Comparison of ENCODE assay signal across 17 cellular contexts in the genomic region with DNA sequence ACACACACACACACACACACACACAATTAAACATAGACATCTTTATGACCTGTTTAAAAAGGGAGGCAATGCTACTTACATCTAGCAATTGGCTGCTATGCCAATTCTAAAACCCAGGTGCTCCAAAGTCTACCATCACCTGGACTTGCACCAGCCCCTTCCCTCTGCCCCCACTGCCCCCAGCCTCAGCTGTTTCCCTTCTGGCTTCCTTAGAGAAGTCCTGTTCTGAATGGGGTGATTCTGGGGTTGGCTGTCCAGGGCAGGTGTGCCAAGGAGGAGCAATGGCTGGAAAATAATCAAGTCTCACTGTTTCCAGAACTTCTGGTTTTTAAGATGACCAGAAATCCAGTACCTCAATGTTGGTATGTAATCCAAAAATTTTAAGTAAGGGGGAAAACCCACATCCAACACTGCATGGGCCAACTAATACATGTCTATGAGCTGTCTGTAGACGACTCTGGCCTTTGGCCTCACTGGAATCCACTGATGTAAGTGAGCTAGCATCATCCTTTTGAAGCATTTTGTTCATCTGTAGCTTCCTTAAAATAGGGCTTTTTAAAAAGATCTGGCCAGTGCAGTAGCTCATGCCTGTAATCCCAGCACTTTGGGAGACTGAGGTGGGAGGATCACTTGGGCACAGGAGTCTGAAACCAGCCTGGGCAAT. TPM values are rescaled to one million over a fixed set of nuclear protein-coding genes. Genes with fewer than 3 reads are reported as not detected.
A peak's percentile ranks its signal among the peaks of the same experiment; 100 is the strongest.
DNase-seq lines count a peak whose midpoint lies in the region; ATAC-seq, FAIRE-seq and TF ChIP-seq lines count a peak whose summit lies in the region.
"Had no signal": no experiment of that assay in that cellular context is flagged by ENCODE, and none has a peak within 500 bp of the region (broad histone marks: within the 10 kb centered on the region; RNA-seq: fewer than 3 reads in every experiment).

No MANE protein-coding gene starts in this region.

- H3K9me3 ChIP-seq in T-helper 17 cell (ENCODE audit: control insufficient read depth, low read length, poor library complexity, severe bottlenecking) (no peaks in the 10 kb centered on the region), HepG2 (ENCODE audit: low read length) (no peaks in the 10 kb centered on the region)
- H3K9me3 ChIP-seq: tibial nerve had no signal

- no CpG with 5 or more reads among the region's 1 CpG for WGBS in HepG2 (ENCODE audit: low lambda C conversion rate)

- H2AFZ ChIP-seq in HepG2 (ENCODE audit: low read length): no peak overlapping the region

- peaks cover 4% of the 10 kb centered on the region for H3K36me3 Mint-ChIP-seq in T-helper 17 cell (ENCODE audit: low read depth)
- H3K36me3 Mint-ChIP-seq in stimulated activated memory B cell treated with anti-CD40 and anti-IgM and Interleukin-4, amounts not matched to agents 10 μg/mL and 1 μg/mL and 100 μg/mL, for 72 hours: peaks cover 15% of the 10 kb centered on the region

- H3K4me1 Mint-ChIP-seq in T-helper 17 cell: peaks cover 28% of the 10 kb centered on the region
- H3K4me1 Mint-ChIP-seq in stimulated activated memory B cell treated with anti-CD40 and anti-IgM and Interleukin-4, amounts not matched to agents 10 μg/mL and 1 μg/mL and 100 μg/mL, for 72 hours: peaks cover 51% of the 10 kb centered on the region

- H3K27me3 ChIP-seq in HepG2 (ENCODE audit: control insufficient read depth in 1 of 2, insufficient read depth in 2 of 2, low read length in 2 of 2): no peaks in the 10 kb centered on the region; a peak in 1 of 5 replicates
- H3K27me3 ChIP-seq: brain microvascular endothelial cell, tibial nerve had no signal

- no peak overlapping the region for H3K9ac ChIP-seq in HepG2 (ENCODE audit: insufficient read depth, low read depth, low read length)

- FAIRE-seq in HepG2 (lab: Jason Lieb, UNC): no peak
- FAIRE-seq: GM18507 had no signal

- DNase-seq in activated effector memory CD4-positive, alpha-beta T cell treated with anti-CD3 and anti-CD28 coated beads, Interleukin-2, amount 50 U/mL, for 16 hours: peak; percentile 57
- no peak for DNase-seq in activated effector memory CD4-positive, alpha-beta T cell treated with Interleukin-2 at 50 U/mL for 16 hours
- DNase-seq in T-helper 17 cell: no peak
- no peak for DNase-seq in HepG2 (ENCODE audit: low spot score)
- no peak for DNase-seq in amygdala (lab: John Stamatoyannopoulos, UW)
- no peak for DNase-seq in NCI-H1694 (lab: John Stamatoyannopoulos, UW)
- DNase-seq: activated CD4-positive, alpha-beta T cell treated with anti-CD3 and anti-CD28 coated beads, Interleukin-2, amount 50 U/mL, for 1 hour; brain microvascular endothelial cell; effector CD8-positive, alpha-beta T cell; NCI-H2107; T-helper 2 cell had no signal

- no TSS peak for BruUV-seq in HepG2 (replicated peaks; lab: Mats Ljungman, UMichigan)

- CTCF ChIA-PET in HepG2 (lab: Yijun Ruan, JAX; ENCODE audit: low intra/inter-chr PET ratio, low total read pairs): no interaction called here

- no peak for TF ChIP-seq POLR2A in HepG2 (IDR thresholded peaks at IDR 0.05; ENCODE audit: insufficient read depth in 1 of 2, low read depth in 2 of 2, low read length in 2 of 2)

- peaks cover 50% of the 10 kb centered on the region for H3K79me2 ChIP-seq in HepG2 (ENCODE audit: insufficient read depth, low read length)

- H3K4me2 ChIP-seq in HepG2 (ENCODE audit: low read depth, low read length): peak overlapping the region; percentile 96; the same call in 1 of the 2 replicates

- no peak for TF ChIP-seq RAD21 in HepG2 (CRISPR knock-in tag; IDR thresholded peaks at IDR 0.05)

- H3K36me3 ChIP-seq in HepG2 (replicated peaks in 1 of 2; ENCODE audit: control insufficient read depth in 1 of 2, insufficient read depth in 2 of 2, low read length in 2 of 2): peaks cover 8 to 25% of the 10 kb centered on the region in 2 experiments

- H3K9me3 Mint-ChIP-seq in stimulated activated memory B cell treated with anti-CD40 and anti-IgM and Interleukin-4, amounts not matched to agents 10 μg/mL and 1 μg/mL and 100 μg/mL, for 72 hours: no peaks in the 10 kb centered on the region

- peak overlapping the region; percentile 89 for H3K27ac Mint-ChIP-seq in T-helper 17 cell
- H3K27ac Mint-ChIP-seq in stimulated activated memory B cell treated with anti-CD40 and anti-IgM and Interleukin-4, amounts not matched to agents 10 μg/mL and 1 μg/mL and 100 μg/mL, for 72 hours: no peak overlapping the region

- TF ChIP-seq EP300 in HepG2 (IDR thresholded peaks at IDR 0.05; ENCODE audit: low read depth in 2 of 2, low read length in 2 of 2) (no peak), HepG2 (CRISPR knock-in tag; IDR thresholded peaks at IDR 0.05; ENCODE audit: borderline replicate concordance) (no peak)

- H3K27ac ChIP-seq in HepG2 (ENCODE audit: extremely low read length, insufficient read depth, low read length): no peak overlapping the region
- H3K27ac ChIP-seq: brain microvascular endothelial cell, RWPE1 had no signal

- no peak for TF ChIP-seq CTCF in HepG2 (CRISPR knock-in tag; IDR thresholded peaks at IDR 0.05)

- POLR2A ChIA-PET in HepG2 (lab: Yijun Ruan, JAX): interaction anchor here (1.4 to 1.6 kb wide), 2 partner anchors 12 to 24 kb away, joined by 3 to 6 read pairs; a partner anchor contains a TSS

- in situ Hi-C loops in HepG2 (cut with HindIII; ENCODE audit: extremely low pct_ligation_motif_present, low pct_unique_long_range_greater_than_20kb): no loop called here

- no peaks in the 10 kb centered on the region for H4K20me1 ChIP-seq in HepG2 (ENCODE audit: insufficient read depth, low read length)

- no peak overlapping the region for H3K4me3 ChIP-seq in HepG2 (replicated peaks in 1 of 3; ENCODE audit: insufficient read depth in 1 of 3, low read depth in 2 of 3, low read length in 3 of 3)

- H3K4me3 Mint-ChIP-seq in T-helper 17 cell: no peak overlapping the region
- peak overlapping the region; percentile 88 for H3K4me3 Mint-ChIP-seq in stimulated activated memory B cell treated with anti-CD40 and anti-IgM and Interleukin-4, amounts not matched to agents 10 μg/mL and 1 μg/mL and 100 μg/mL, for 72 hours

- H3K27me3 Mint-ChIP-seq in T-helper 17 cell: no peaks in the 10 kb centered on the region
- no peaks in the 10 kb centered on the region for H3K27me3 Mint-ChIP-seq in stimulated activated memory B cell treated with anti-CD40 and anti-IgM and Interleukin-4, amounts not matched to agents 10 μg/mL and 1 μg/mL and 100 μg/mL, for 72 hours

- ATAC-seq in T-helper 17 cell (no peak), HepG2 (no peak), HG02642 (IDR thresholded peaks at IDR 0.05; ENCODE audit: poor library complexity, unreplicated experiment) (no peak)
- no peak for ATAC-seq in stimulated activated memory B cell treated with anti-CD40 and anti-IgM and Interleukin-4, amounts not matched to agents 10 μg/mL and 1 μg/mL and 100 μg/mL, for 72 hours

- intact Hi-C loops in HepG2 (cut with micrococcal nuclease; ENCODE audit: unreplicated experiment): no loop called here

- H3K4me1 ChIP-seq in HepG2 (ENCODE audit: insufficient read depth, low read length): peaks cover 55% of the 10 kb centered on the region

RNA-seq across cellular contexts. Expression of a gene that starts 2.1 kb away (rescaled TPM):
- 10 to 100 TPM; 60.6 to 64.6 TPM for total RNA-seq in T-helper 17 cell
- total RNA-seq in HepG2 (2016; rRNA removed; fragmentation: Illumina TruSeq; extraction: Trizol): 23.4 and 28.0 TPM in 2 replicates
- total RNA-seq in HepG2 (2016; cell fraction: cytosol; rRNA removed; fragmentation: Illumina TruSeq; extraction: Trizol; ENCODE audit: low read depth): 49.6 and 59.0 TPM in 2 replicates
- total RNA-seq in HepG2 (2016; cell fraction: insoluble cytoplasmic fraction; rRNA removed; fragmentation: Illumina TruSeq; extraction: Trizol): 22.8 and 29.8 TPM in 2 replicates
- total RNA-seq in HepG2 (2016; cell fraction: membrane; rRNA removed; fragmentation: Illumina TruSeq; extraction: Trizol): 51.8 and 54.0 TPM in 2 replicates
- 22.4 and 24.3 TPM in 2 replicates for total RNA-seq in HepG2 (2016; cell fraction: nucleus; rRNA removed; fragmentation: Illumina TruSeq; extraction: Trizol)
- polyA plus RNA-seq in HepG2 (2011; rRNA removed): 33.9 and 37.8 TPM in 2 replicates
- polyA plus RNA-seq in HepG2 (2011; cell fraction: cytosol; rRNA removed): 23.5 and 23.7 TPM in 2 replicates
- 39.0 and 42.0 TPM in 2 replicates for polyA plus RNA-seq in HepG2 (2011; cell fraction: nucleus; rRNA removed)
- 22.5 and 25.6 TPM in 2 replicates for polyA plus RNA-seq in HepG2 (2012)
- polyA plus RNA-seq in HepG2 (2016; cell fraction: cytosol; fragmentation: Illumina TruSeq; extraction: Trizol; ENCODE audit: low read depth): 50.1 and 61.3 TPM in 2 replicates
- 21.7 and 23.6 TPM in 2 replicates for polyA plus RNA-seq in HepG2 (2016; cell fraction: insoluble cytoplasmic fraction; fragmentation: Illumina TruSeq; extraction: Trizol; ENCODE audit: low read depth)
- polyA plus RNA-seq in HepG2 (2016; cell fraction: membrane; fragmentation: Illumina TruSeq; extraction: Trizol; ENCODE audit: low read depth): 44.5 and 49.9 TPM in 2 replicates
- 39.5 and 42.9 TPM in 2 replicates for polyA plus RNA-seq in HepG2 (2016; cell fraction: nucleus; fragmentation: Illumina TruSeq; extraction: Trizol; ENCODE audit: insufficient read depth, low read depth)
- polyA minus RNA-seq in HepG2 (2011; rRNA and poly(A)+ RNA removed; ENCODE audit: low replicate concordance): 13.0 and 13.9 TPM in 2 replicates
- polyA minus RNA-seq in HepG2 (2011; cell fraction: cytosol; rRNA and poly(A)+ RNA removed): 5.7 and 7.1 TPM in 2 replicates
- 14.9 and 18.4 TPM in 2 replicates for polyA minus RNA-seq in HepG2 (2011; cell fraction: nucleus; rRNA and poly(A)+ RNA removed)

RNA-seq across cellular contexts. Expression of a gene that starts 2.3 kb away (rescaled TPM):
- total RNA-seq in T-helper 17 cell (10 to 100 TPM in 1 of 2 donors, 1 to 10 TPM in 1; 8.8 to 14.0 TPM), HepG2 (2016; rRNA removed; fragmentation: Illumina TruSeq; extraction: Trizol) (17.5 and 18.7 TPM in 2 replicates)
- total RNA-seq in HepG2 (2016; cell fraction: cytosol; rRNA removed; fragmentation: Illumina TruSeq; extraction: Trizol; ENCODE audit: low read depth): 3.0 and 3.3 TPM in 2 replicates
- 17.6 and 18.0 TPM in 2 replicates for total RNA-seq in HepG2 (2016; cell fraction: insoluble cytoplasmic fraction; rRNA removed; fragmentation: Illumina TruSeq; extraction: Trizol)
- total RNA-seq in HepG2 (2016; cell fraction: membrane; rRNA removed; fragmentation: Illumina TruSeq; extraction: Trizol): 10.3 and 13.6 TPM in 2 replicates
- 10.7 and 12.2 TPM in 2 replicates for total RNA-seq in HepG2 (2016; cell fraction: nucleus; rRNA removed; fragmentation: Illumina TruSeq; extraction: Trizol)
- polyA plus RNA-seq in HepG2 (2011; rRNA removed): 40.6 and 42.8 TPM in 2 replicates
- 26.7 and 28.6 TPM in 2 replicates for polyA plus RNA-seq in HepG2 (2011; cell fraction: cytosol; rRNA removed)
- 42.5 and 48.1 TPM in 2 replicates for polyA plus RNA-seq in HepG2 (2011; cell fraction: nucleus; rRNA removed)
- 16.3 and 24.4 TPM in 2 replicates for polyA plus RNA-seq in HepG2 (2012)
- 3.2 and 5.3 TPM in 2 replicates for polyA plus RNA-seq in HepG2 (2016; cell fraction: cytosol; fragmentation: Illumina TruSeq; extraction: Trizol; ENCODE audit: low read depth)
- 18.4 and 21.2 TPM in 2 replicates for polyA plus RNA-seq in HepG2 (2016; cell fraction: insoluble cytoplasmic fraction; fragmentation: Illumina TruSeq; extraction: Trizol; ENCODE audit: low read depth)
- 8.2 and 8.8 TPM in 2 replicates for polyA plus RNA-seq in HepG2 (2016; cell fraction: membrane; fragmentation: Illumina TruSeq; extraction: Trizol; ENCODE audit: low read depth)
- 17.9 and 19.3 TPM in 2 replicates for polyA plus RNA-seq in HepG2 (2016; cell fraction: nucleus; fragmentation: Illumina TruSeq; extraction: Trizol; ENCODE audit: insufficient read depth, low read depth)
- polyA minus RNA-seq in HepG2 (2011; rRNA and poly(A)+ RNA removed; ENCODE audit: low replicate concordance): 67.1 and 165 TPM in 2 replicates
- 30.3 and 32.2 TPM in 2 replicates for polyA minus RNA-seq in HepG2 (2011; cell fraction: cytosol; rRNA and poly(A)+ RNA removed)
- 20.6 and 26.7 TPM in 2 replicates for polyA minus RNA-seq in HepG2 (2011; cell fraction: nucleus; rRNA and poly(A)+ RNA removed)

RNA-seq across cellular contexts. Expression of a gene that starts 14.2 kb away (rescaled TPM):
- total RNA-seq in T-helper 17 cell (1 to 10 TPM; 2.1 to 4.0 TPM), HepG2 (2016; rRNA removed; fragmentation: Illumina TruSeq; extraction: Trizol) (111 and 137 TPM in 2 replicates)
- total RNA-seq in HepG2 (2016; cell fraction: cytosol; rRNA removed; fragmentation: Illumina TruSeq; extraction: Trizol; ENCODE audit: low read depth): 41.1 and 45.0 TPM in 2 replicates
- 112 and 128 TPM in 2 replicates for total RNA-seq in HepG2 (2016; cell fraction: insoluble cytoplasmic fraction; rRNA removed; fragmentation: Illumina TruSeq; extraction: Trizol)
- total RNA-seq in HepG2 (2016; cell fraction: membrane; rRNA removed; fragmentation: Illumina TruSeq; extraction: Trizol): 135 and 146 TPM in 2 replicates
- 77.2 and 97.2 TPM in 2 replicates for total RNA-seq in HepG2 (2016; cell fraction: nucleus; rRNA removed; fragmentation: Illumina TruSeq; extraction: Trizol)
- polyA plus RNA-seq in HepG2 (2011; rRNA removed): 51.5 and 69.6 TPM in 2 replicates
- 33.3 and 54.1 TPM in 2 replicates for polyA plus RNA-seq in HepG2 (2011; cell fraction: cytosol; rRNA removed)
- polyA plus RNA-seq in HepG2 (2011; cell fraction: nucleus; rRNA removed): 8.5 and 10.8 TPM in 2 replicates
- 77.6 and 101 TPM in 2 replicates for polyA plus RNA-seq in HepG2 (2012)
- polyA plus RNA-seq in HepG2 (2016; cell fraction: cytosol; fragmentation: Illumina TruSeq; extraction: Trizol; ENCODE audit: low read depth): 47.9 and 49.9 TPM in 2 replicates
- polyA plus RNA-seq in HepG2 (2016; cell fraction: insoluble cytoplasmic fraction; fragmentation: Illumina TruSeq; extraction: Trizol; ENCODE audit: low read depth): 138 and 141 TPM in 2 replicates
- 128 and 149 TPM in 2 replicates for polyA plus RNA-seq in HepG2 (2016; cell fraction: membrane; fragmentation: Illumina TruSeq; extraction: Trizol; ENCODE audit: low read depth)
- polyA plus RNA-seq in HepG2 (2016; cell fraction: nucleus; fragmentation: Illumina TruSeq; extraction: Trizol; ENCODE audit: insufficient read depth, low read depth): 144 and 149 TPM in 2 replicates
- polyA minus RNA-seq in HepG2 (2011; rRNA and poly(A)+ RNA removed; ENCODE audit: low replicate concordance): 95.5 and 159 TPM in 2 replicates
- polyA minus RNA-seq in HepG2 (2011; cell fraction: cytosol; rRNA and poly(A)+ RNA removed): 39.8 and 45.1 TPM in 2 replicates
- 13.3 and 17.7 TPM in 2 replicates for polyA minus RNA-seq in HepG2 (2011; cell fraction: nucleus; rRNA and poly(A)+ RNA removed)

RNA-seq across cellular contexts. Expression of a gene that starts 24.1 kb away (rescaled TPM):
- 10 to 100 TPM; 24.6 to 30.7 TPM for total RNA-seq in T-helper 17 cell
- 114 and 127 TPM in 2 replicates for total RNA-seq in HepG2 (2016; rRNA removed; fragmentation: Illumina TruSeq; extraction: Trizol)
- total RNA-seq in HepG2 (2016; cell fraction: cytosol; rRNA removed; fragmentation: Illumina TruSeq; extraction: Trizol; ENCODE audit: low read depth): 63.3 and 67.3 TPM in 2 replicates
- total RNA-seq in HepG2 (2016; cell fraction: insoluble cytoplasmic fraction; rRNA removed; fragmentation: Illumina TruSeq; extraction: Trizol): 112 and 115 TPM in 2 replicates
- total RNA-seq in HepG2 (2016; cell fraction: membrane; rRNA removed; fragmentation: Illumina TruSeq; extraction: Trizol): 118 and 133 TPM in 2 replicates
- total RNA-seq in HepG2 (2016; cell fraction: nucleus; rRNA removed; fragmentation: Illumina TruSeq; extraction: Trizol): 47.1 and 53.4 TPM in 2 replicates
- 85.9 and 86.0 TPM in 2 replicates for polyA plus RNA-seq in HepG2 (2011; rRNA removed)
- polyA plus RNA-seq in HepG2 (2011; cell fraction: cytosol; rRNA removed): 82.5 and 91.5 TPM in 2 replicates
- polyA plus RNA-seq in HepG2 (2011; cell fraction: nucleus; rRNA removed): 40.8 and 49.4 TPM in 2 replicates
- polyA plus RNA-seq in HepG2 (2012): 60.2 and 73.0 TPM in 2 replicates
- polyA plus RNA-seq in HepG2 (2016; cell fraction: cytosol; fragmentation: Illumina TruSeq; extraction: Trizol; ENCODE audit: low read depth): 78.3 and 93.1 TPM in 2 replicates
- polyA plus RNA-seq in HepG2 (2016; cell fraction: insoluble cytoplasmic fraction; fragmentation: Illumina TruSeq; extraction: Trizol; ENCODE audit: low read depth): 128 and 147 TPM in 2 replicates
- 120 and 126 TPM in 2 replicates for polyA plus RNA-seq in HepG2 (2016; cell fraction: membrane; fragmentation: Illumina TruSeq; extraction: Trizol; ENCODE audit: low read depth)
- 79.9 and 84.9 TPM in 2 replicates for polyA plus RNA-seq in HepG2 (2016; cell fraction: nucleus; fragmentation: Illumina TruSeq; extraction: Trizol; ENCODE audit: insufficient read depth, low read depth)
- 108 and 190 TPM in 2 replicates for polyA minus RNA-seq in HepG2 (2011; rRNA and poly(A)+ RNA removed; ENCODE audit: low replicate concordance)
- 42.1 and 47.7 TPM in 2 replicates for polyA minus RNA-seq in HepG2 (2011; cell fraction: cytosol; rRNA and poly(A)+ RNA removed)
- 22.0 and 26.2 TPM in 2 replicates for polyA minus RNA-seq in HepG2 (2011; cell fraction: nucleus; rRNA and poly(A)+ RNA removed)

RNA-seq across cellular contexts. Expression of a gene that starts 31.8 kb away (rescaled TPM):
- total RNA-seq in T-helper 17 cell (not detected), HepG2 (2016; rRNA removed; fragmentation: Illumina TruSeq; extraction: Trizol) (not detected in 2 replicates)
- total RNA-seq in HepG2 (2016; cell fraction: cytosol; rRNA removed; fragmentation: Illumina TruSeq; extraction: Trizol; ENCODE audit: low read depth): not detected in 2 replicates
- not detected in 2 replicates for total RNA-seq in HepG2 (2016; cell fraction: insoluble cytoplasmic fraction; rRNA removed; fragmentation: Illumina TruSeq; extraction: Trizol)
- total RNA-seq in HepG2 (2016; cell fraction: membrane; rRNA removed; fragmentation: Illumina TruSeq; extraction: Trizol): not detected in 2 replicates
- not detected in 2 replicates for total RNA-seq in HepG2 (2016; cell fraction: nucleus; rRNA removed; fragmentation: Illumina TruSeq; extraction: Trizol)
- not detected in 2 replicates for polyA plus RNA-seq in HepG2 (2011; rRNA removed)
- not detected in 2 replicates for polyA plus RNA-seq in HepG2 (2011; cell fraction: cytosol; rRNA removed)
- 0.43 TPM in 1 of 2 replicates, not detected in the other for polyA plus RNA-seq in HepG2 (2011; cell fraction: nucleus; rRNA removed)
- polyA plus RNA-seq in HepG2 (2012): not detected in 2 replicates
- not detected in 2 replicates for polyA plus RNA-seq in HepG2 (2016; cell fraction: cytosol; fragmentation: Illumina TruSeq; extraction: Trizol; ENCODE audit: low read depth)
- polyA plus RNA-seq in HepG2 (2016; cell fraction: insoluble cytoplasmic fraction; fragmentation: Illumina TruSeq; extraction: Trizol; ENCODE audit: low read depth): not detected in 2 replicates
- not detected in 2 replicates for polyA plus RNA-seq in HepG2 (2016; cell fraction: membrane; fragmentation: Illumina TruSeq; extraction: Trizol; ENCODE audit: low read depth)
- polyA plus RNA-seq in HepG2 (2016; cell fraction: nucleus; fragmentation: Illumina TruSeq; extraction: Trizol; ENCODE audit: insufficient read depth, low read depth): not detected in 2 replicates
- polyA minus RNA-seq in HepG2 (2011; rRNA and poly(A)+ RNA removed; ENCODE audit: low replicate concordance): 0.34 TPM in 1 of 2 replicates, not detected in the other
- polyA minus RNA-seq in HepG2 (2011; cell fraction: cytosol; rRNA and poly(A)+ RNA removed): not detected in 2 replicates
- polyA minus RNA-seq in HepG2 (2011; cell fraction: nucleus; rRNA and poly(A)+ RNA removed): not detected in 2 replicates
- total RNA-seq: lower leg skin, tibial nerve had no signal

Comparison
In these comparisons a context has a peak if more than half of its experiments do, and no peak if none do; other contexts are left out.
1. RNA of a gene that starts 14.2 kb away (total RNA-seq): 41.1 to 146 TPM in HepG2; 2.1 to 4.0 TPM in T-helper 17 cell; every median in the first group is over 4 times any median in the second.